In genomic region chr11:61654397-61654829, GRCh38 we compare ENCODE assay signal across 17 cellular contexts. TPM values are rescaled to one million over a fixed set of nuclear protein-coding genes. Genes with fewer than 3 reads are reported as not detected.
DNase-seq lines count a peak whose midpoint lies in the region; ATAC-seq, FAIRE-seq and TF ChIP-seq lines count a peak whose summit lies in the region.
"Had no signal": no experiment of that assay in that cellular context is flagged by ENCODE, and none has a peak within 500 bp of the region (broad histone marks: within the 10 kb centered on the region; RNA-seq: fewer than 3 reads in every experiment).

No MANE protein-coding gene starts in this region.

- H2BK120ac ChIP-seq in H1 (replicated peaks; ENCODE audit: low read depth, low read length) = no peak overlapping the region

- peaks cover 6 to 15% (median 10%) of the 10 kb centered on the region in 4 experiments for H3K4me1 ChIP-seq in H1 (replicated peaks in 1 of 4; ENCODE audit: control insufficient read depth in 3 of 4, insufficient read depth in 4 of 4, low read length in 3 of 4)

- no peaks in the 10 kb centered on the region for H3K23me2 ChIP-seq in H1 (ENCODE audit: low read depth, low read length)

- H3K27me3 Mint-ChIP-seq in mesothelial cell of epicardium (ENCODE audit: low read depth) = peaks cover 3% of the 10 kb centered on the region

- H2BK20ac ChIP-seq in H1 (ENCODE audit: low read length) = no peak overlapping the region

- CTCF ChIA-PET in H1 (lab: Charles Lee; ENCODE audit: partially characterized antibody) = interaction anchor here (0.7 to 2.6 kb wide), 7 partner anchors 9 to 176 kb away, joined by 3 to 22 read pairs (median 3); no protein-coding TSS in a partner anchor

- POLR2A ChIA-PET in H1 (lab: Charles Lee; ENCODE audit: partially characterized antibody) = interaction anchor here (0.6 to 1.6 kb wide), 3 partner anchors 12 to 225 kb away, joined by 3 read pairs; partner anchors contain the start of genes CPSF7 and SDHAF2

- ATAC-seq in HG02678 (IDR thresholded peaks at IDR 0.05; ENCODE audit: unreplicated experiment) = no peak

- H3K4me3 Mint-ChIP-seq in mesothelial cell of epicardium = no peak overlapping the region
- H3K4me3 Mint-ChIP-seq: activated naive CD4-positive, alpha-beta T cell treated with anti-CD3 and anti-CD28 coated beads, Interleukin-2, amount 50 U/mL, for 24 hours; memory B cell had no signal

- H3K79me2 ChIP-seq in H1 (ENCODE audit: control insufficient read depth in 1 of 2, insufficient read depth in 2 of 2, low read length in 2 of 2) = no peaks in the 10 kb centered on the region

- no peak for TF ChIP-seq POLR2A in NB4 (IDR thresholded peaks at IDR 0.05; ENCODE audit: extremely low read depth, insufficient read length)
- no peak for TF ChIP-seq POLR2A in H1 (IDR thresholded peaks at IDR 0.05; ENCODE audit: control extremely low read depth in 1 of 2, low read depth in 2 of 2, low read length in 2 of 2)

- H4K8ac ChIP-seq in H1 (ENCODE audit: extremely low read depth, insufficient read depth, low read length) = no peak overlapping the region

- no peak overlapping the region for H3K4me2 ChIP-seq in H1 (ENCODE audit: insufficient read depth in 1 of 2, low read depth in 2 of 2, low read length in 2 of 2)
- H3K4me2 ChIP-seq: PC-9 had no signal

- H3K27ac ChIP-seq in H1 (ENCODE audit: low read depth, low read length) = no peak overlapping the region
- H3K27ac ChIP-seq: PC-9, thoracic aorta had no signal

- no peak overlapping the region for H3K23ac ChIP-seq in H1 (ENCODE audit: insufficient read length)

- H3K4me1 Mint-ChIP-seq in mesothelial cell of epicardium = peaks cover 8% of the 10 kb centered on the region
- H3K4me1 Mint-ChIP-seq: activated naive CD4-positive, alpha-beta T cell treated with anti-CD3 and anti-CD28 coated beads, Interleukin-2, amount 50 U/mL, for 24 hours; memory B cell had no signal

- H2BK15ac ChIP-seq in H1 (ENCODE audit: low read length) = 0 out of 2 replicates have a peak overlapping the region, but pooled peaks have one; percentile 88

- H3K36me3 Mint-ChIP-seq in mesothelial cell of epicardium = no peaks in the 10 kb centered on the region
- H3K36me3 Mint-ChIP-seq: activated naive CD4-positive, alpha-beta T cell treated with anti-CD3 and anti-CD28 coated beads, Interleukin-2, amount 50 U/mL, for 24 hours; memory B cell had no signal

- H3K79me1 ChIP-seq in H1 (ENCODE audit: low read depth, low read length) = no peaks in the 10 kb centered on the region; the same call in 1 of the 2 replicates

- no peaks in the 10 kb centered on the region for H3K9me3 Mint-ChIP-seq in mesothelial cell of epicardium
- H3K9me3 Mint-ChIP-seq: activated naive CD4-positive, alpha-beta T cell treated with anti-CD3 and anti-CD28 coated beads, Interleukin-2, amount 50 U/mL, for 24 hours; memory B cell had no signal

- no peak overlapping the region for H3K14ac ChIP-seq in H1 (ENCODE audit: insufficient read length)

- no peak overlapping the region for H3K4me3 ChIP-seq in NB4 (ENCODE audit: low read depth, low read length)
- H3K4me3 ChIP-seq in H1 (ENCODE audit: extremely low read depth in 1 of 4, insufficient read depth in 2 of 4, low read depth in 3 of 4, low read length in 4 of 4) = no peak overlapping the region
- H3K4me3 ChIP-seq: coronary artery, PC-9, thoracic aorta had no signal

- peak overlapping the region; percentile 51 for H3K18ac ChIP-seq in H1 (ENCODE audit: extremely low read depth, low read length)

- peak overlapping the region; percentile 39; the same call in 1 of the 2 replicates for H2BK12ac ChIP-seq in H1 (ENCODE audit: low read depth, low read length)

- TF ChIP-seq RAD21 in H1 (IDR thresholded peaks at IDR 0.05 in 1 of 2, conservative IDR thresholded peaks at IDR 0.05 in 1 of 2; ENCODE audit: low read depth in 2 of 2, low read length in 2 of 2) = no peak

- H3K27ac Mint-ChIP-seq in mesothelial cell of epicardium = no peak overlapping the region
- H3K27ac Mint-ChIP-seq: activated naive CD4-positive, alpha-beta T cell treated with anti-CD3 and anti-CD28 coated beads, Interleukin-2, amount 50 U/mL, for 24 hours; memory B cell had no signal

- no peak for TF ChIP-seq EP300 in H1 (IDR thresholded peaks at IDR 0.05; ENCODE audit: borderline replicate concordance in 1 of 2, low read depth in 2 of 2, low read length in 2 of 2)

- TF ChIP-seq CTCF in NB4 (IDR thresholded peaks at IDR 0.05; ENCODE audit: low read depth, low read length) (no peak), H1 (IDR thresholded peaks at IDR 0.05; ENCODE audit: control extremely low read depth in 1 of 3, insufficient read depth in 1 of 3, low read depth in 1 of 3, low read length in 3 of 3) (no peak), mesothelial cell of epicardium (IDR thresholded peaks at IDR 0.05; ENCODE audit: unreplicated experiment) (no peak)

- no peak overlapping the region for H2AFZ ChIP-seq in H1 (ENCODE audit: low read length)
- H2AFZ ChIP-seq: PC-9 had no signal

- H3K36me3 ChIP-seq in H1 (ENCODE audit: control insufficient read depth in 2 of 4, insufficient read depth in 4 of 4, low read length in 3 of 4) = no peaks in the 10 kb centered on the region
- H3K36me3 ChIP-seq: thoracic aorta had no signal

- H3K9ac ChIP-seq in H1 (replicated peaks in 1 of 4; ENCODE audit: extremely low read depth in 1 of 4, low read depth in 3 of 4, low read length in 3 of 4) = no peak overlapping the region

- no peak for FAIRE-seq in H1 (lab: Jason Lieb, UNC)

- no peaks in the 10 kb centered on the region for H3K9me3 ChIP-seq in H1 (ENCODE audit: insufficient read depth in 2 of 2, low read depth in 1 of 2, low read length in 1 of 2)
- H3K9me3 ChIP-seq: thoracic aorta had no signal

- 0 out of 2 replicates have a peak overlapping the region, but pooled peaks have one; percentile 5 for H2BK5ac ChIP-seq in H1 (ENCODE audit: low read depth, low read length)

- H4K91ac ChIP-seq in H1 (replicated peaks; ENCODE audit: insufficient read length, low read length) = no peak overlapping the region

- DNase-seq in AML-193 (lab: John Stamatoyannopoulos, UW) = peak; percentile 58 to 62
- peak; percentile 79 for DNase-seq in NB4 (ENCODE audit: low read depth)
- no peak for DNase-seq in H1 (ENCODE audit: low read depth in 1 of 2, low spot score in 2 of 2)
- DNase-seq in midbrain (lab: John Stamatoyannopoulos, UW) = peak; percentile 9
- DNase-seq in SK-N-DZ (ENCODE audit: low spot score) = no peak
- DNase-seq in T-helper 2 cell = no peak
- no peak for DNase-seq in mesothelial cell of epicardium (ENCODE audit: low spot score in 2 of 2, unreplicated experiment in 2 of 2)
- DNase-seq: foreskin fibroblast, NCI-H2081, PC-9, retina, T-helper 9 cell had no signal

- no peak overlapping the region for H3K4ac ChIP-seq in H1 (replicated peaks; ENCODE audit: insufficient read length, low read depth, low read length)

- no peaks in the 10 kb centered on the region for H4K20me1 ChIP-seq in H1 (replicated peaks in 1 of 2; ENCODE audit: control insufficient read depth in 1 of 2, insufficient read depth in 2 of 2, low read length in 2 of 2)

- H3K27me3 ChIP-seq in H1 (replicated peaks in 1 of 4; ENCODE audit: control insufficient read depth in 3 of 4, extremely low read depth in 1 of 4, insufficient read depth in 3 of 4, low read length in 3 of 4) = no peaks in the 10 kb centered on the region

- 78% methylated on average over 7 of the region's 7 CpGs; no CpG with 5 or more reads in 1 of the 2 experiments for WGBS in H1 (ENCODE audit: extremely low coverage in 1 of 2, insufficient coverage in 1 of 2, insufficient read length in 1 of 2, insufficient replicate concordance in 2 of 2, low coverage in 1 of 2, low lambda C conversion rate in 2 of 2, missing lambda C conversion rate in 1 of 2), 2 experiments

- no peak overlapping the region for H2AK5ac ChIP-seq in H1 (ENCODE audit: low read depth, low read length)

- no peak overlapping the region for H4K5ac ChIP-seq in H1 (ENCODE audit: insufficient read length, low read depth, low read length)

- H3K56ac ChIP-seq in H1 (replicated peaks; ENCODE audit: insufficient read length, low read depth, low read length) = no peak overlapping the region

TF ChIP-seq in H1, 55 proteins besides CTCF, POLR2A, EP300 and RAD21:
- TF ChIP-seq FOSL1 (IDR thresholded peaks at IDR 0.05; ENCODE audit: insufficient read depth, low read depth, low read length) = no peak
- no peak for TF ChIP-seq YY1 (IDR thresholded peaks at IDR 0.05; ENCODE audit: low read depth, low read length)
- 0 out of 2 replicates have a peak, but pooled peaks have one; percentile 9 for TF ChIP-seq MAX (IDR thresholded peaks at IDR 0.05)

RNA-seq across cellular contexts. Expression of gene DAGLA, which starts 25.8 kb away (rescaled TPM):
- 6.4 and 6.6 TPM in 2 replicates for total RNA-seq in H1 (2021; fragmentation: NEBNext Ultra II Directional; extraction: Animal tissue kit (Norgen Biotek cat#: 25700))
- 3.6 and 5.3 TPM in 2 replicates for polyA plus RNA-seq in H1 (2011; rRNA removed)
- polyA plus RNA-seq in H1 (2011; cell fraction: cytosol; rRNA removed) = 2.8 TPM
- polyA plus RNA-seq in H1 (2011; cell fraction: nucleus; rRNA removed) = 10.3 TPM
- 3.3 to 5.4 TPM (median 4.5 TPM) in 4 replicates for polyA plus RNA-seq in H1 (2012, experiment 1 of 2)
- polyA plus RNA-seq in H1 (2012, experiment 2 of 2) = 3.2 TPM
- 4.8 TPM for polyA plus RNA-seq in H1 (2013, experiment 1 of 2)
- 5.2 TPM for polyA plus RNA-seq in H1 (2013, experiment 2 of 2)
- 4.6 and 5.2 TPM in 2 replicates for polyA minus RNA-seq in H1 (2011; rRNA and poly(A)+ RNA removed)
- polyA minus RNA-seq in H1 (2011; cell fraction: cytosol; rRNA and poly(A)+ RNA removed) = 3.5 TPM
- 8.3 TPM for polyA minus RNA-seq in H1 (2011; cell fraction: nucleus; rRNA and poly(A)+ RNA removed)
- 4.0 and 4.3 TPM in 2 replicates for polyA plus RNA-seq in SK-N-DZ (2014; cell fraction: cytosol; rRNA removed)
- polyA plus RNA-seq in SK-N-DZ (2014; cell fraction: nucleus; rRNA removed) = 4.3 and 6.7 TPM in 2 replicates
- total RNA-seq in mesothelial cell of epicardium = 7.1 to 8.1 TPM (median 8.1 TPM) in 3 replicates

Comparison
In these comparisons a context has a peak if more than half of its experiments do, and no peak if none do; other contexts are left out.
1. DNase-seq: peak in AML-193 (2 of 2), NB4 (single experiment) and midbrain (single experiment); none in H1 (0 of 2), SK-N-DZ (single experiment), T-helper 2 cell (0 of 5) and mesothelial cell of epicardium (0 of 2).